Comparison of ENCODE assay signal across 18 cellular contexts in genomic region chr5:140178082-140178410, GRCh38. TPM values are rescaled to one million over a fixed set of nuclear protein-coding genes. Genes with fewer than 3 reads are reported as not detected.
DNase-seq lines count a peak whose midpoint lies in the region; ATAC-seq and TF ChIP-seq lines count a peak whose summit lies in the region.
"Had no signal": no experiment of that assay in that cellular context is flagged by ENCODE, and none has a peak within 500 bp of the region (broad histone marks: within the 10 kb centered on the region; RNA-seq: fewer than 3 reads in every experiment).

No MANE protein-coding gene starts in this region.

- peaks cover 50 to 61% (median 56%) of the 10 kb centered on the region in 3 donors for H3K4me1 ChIP-seq in skeletal muscle tissue (ENCODE audit: control insufficient read depth in 3 of 3, insufficient read depth in 3 of 3, low read length in 3 of 3)

- peaks cover 0 to 3% (median 2%) of the 10 kb centered on the region in 3 donors for H3K36me3 ChIP-seq in skeletal muscle tissue (ENCODE audit: control insufficient read depth in 3 of 3, insufficient read depth in 3 of 3, low read length in 3 of 3)

- no peaks in the 10 kb centered on the region for H3K9me3 ChIP-seq in skeletal muscle tissue (ENCODE audit: control insufficient read depth in 3 of 3, low read length in 3 of 3)

- peak overlapping the region; percentile 58 to 79 (median 75) for H3K9ac ChIP-seq in skeletal muscle tissue (ENCODE audit: low read depth in 1 of 3, low read length in 3 of 3)

- ATAC-seq in natural killer cell, result no peak
- no peak for ATAC-seq in natural killer cell treated with Interleukin-12 subunit alpha and Interleukin-12 subunit beta and Interleukin-15 and Interleukin-18, amount 100 ng/mL, for 72 hours
- ATAC-seq in left lobe of liver, result no peak
- ATAC-seq: naive thymus-derived CD8-positive, alpha-beta T cell had no signal

- H3K4me3 Mint-ChIP-seq in natural killer cell, result peak overlapping the region; percentile 41
- H3K4me3 Mint-ChIP-seq in natural killer cell treated with Interleukin-12 subunit alpha and Interleukin-12 subunit beta and Interleukin-15 and Interleukin-18, amount 100 ng/mL, for 72 hours, result no peak overlapping the region
- H3K4me3 Mint-ChIP-seq in activated T-helper 1 cell treated with anti-CD3 and anti-CD28 coated beads, Interleukin-12 subunit alpha, Interleukin-12 subunit beta, Interleukin-2, Interleukin-4 antibody, amounts not matched to agents 30 ng/mL and 10 ng/mL and 1 ng/mL, durations not matched to agents 14 hours and 24 hours and 36 hours, result no peak overlapping the region

- H3K27ac Mint-ChIP-seq in natural killer cell, result no peak overlapping the region
- H3K27ac Mint-ChIP-seq in natural killer cell treated with Interleukin-12 subunit alpha and Interleukin-12 subunit beta and Interleukin-15 and Interleukin-18, amount 100 ng/mL, for 72 hours, result no peak overlapping the region
- no peak overlapping the region for H3K27ac Mint-ChIP-seq in activated T-helper 1 cell treated with anti-CD3 and anti-CD28 coated beads, Interleukin-12 subunit alpha, Interleukin-12 subunit beta, Interleukin-2, Interleukin-4 antibody, amounts not matched to agents 30 ng/mL and 10 ng/mL and 1 ng/mL, durations not matched to agents 14 hours and 24 hours and 36 hours
- H3K27ac Mint-ChIP-seq: activated T-helper 2 cell treated with anti-CD3 and anti-CD28 coated beads, Interferon-gamma antibody, Interleukin-2, Interleukin-4, amounts not matched to agents 10 μg/mL and 5 μg/mL and 100 μg/mL, durations not matched to agents 14 hours and 24 hours and 36 hours had no signal

- H3K27me3 ChIP-seq in layer of hippocampus (ENCODE audit: control insufficient read depth, insufficient read depth, low read length) (no peaks in the 10 kb centered on the region), skeletal muscle tissue (ENCODE audit: control insufficient read depth in 3 of 3, insufficient read depth in 3 of 3, low read length in 3 of 3) (no peaks in the 10 kb centered on the region)

- DNase-seq in natural killer cell, result no peak
- DNase-seq in natural killer cell treated with Interleukin-12 subunit alpha and Interleukin-12 subunit beta and Interleukin-15 and Interleukin-18, amount 100 ng/mL, for 72 hours (ENCODE audit: low spot score), result no peak
- no peak for DNase-seq in left lobe of liver (ENCODE audit: low spot score)
- DNase-seq in activated T-helper 1 cell treated with anti-CD3 and anti-CD28 coated beads, Interleukin-12 subunit alpha, Interleukin-12 subunit beta, Interleukin-2, Interleukin-4 antibody, amounts not matched to agents 30 ng/mL and 10 ng/mL and 1 ng/mL, durations not matched to agents 14 hours and 24 hours and 36 hours (ENCODE audit: low spot score), result no peak
- DNase-seq in DMS53 (lab: John Stamatoyannopoulos, UW), result no peak
- DNase-seq in GM13976 (ENCODE audit: low spot score), result no peak
- DNase-seq: activated CD4-positive, alpha-beta T cell treated with anti-CD3 and anti-CD28 coated beads, Interleukin-2, amount 50 U/mL, for 48 hours; cortex of kidney; GDM1; HFFc6; naive thymus-derived CD8-positive, alpha-beta T cell; NCI-H1417; OCI-M1; stimulated activated naive CD4-positive, alpha-beta T cell had no signal

- peak overlapping the region; percentile 74 for H3K27ac ChIP-seq in layer of hippocampus (ENCODE audit: low read depth, low read length)
- H3K27ac ChIP-seq in skeletal muscle tissue (ENCODE audit: low read depth, low read length), result peak overlapping the region; percentile 100

- no peaks in the 10 kb centered on the region for H3K9me3 Mint-ChIP-seq in natural killer cell
- no peaks in the 10 kb centered on the region for H3K9me3 Mint-ChIP-seq in natural killer cell treated with Interleukin-12 subunit alpha and Interleukin-12 subunit beta and Interleukin-15 and Interleukin-18, amount 100 ng/mL, for 72 hours
- H3K9me3 Mint-ChIP-seq in activated T-helper 1 cell treated with anti-CD3 and anti-CD28 coated beads, Interleukin-12 subunit alpha, Interleukin-12 subunit beta, Interleukin-2, Interleukin-4 antibody, amounts not matched to agents 30 ng/mL and 10 ng/mL and 1 ng/mL, durations not matched to agents 14 hours and 24 hours and 36 hours, result no peaks in the 10 kb centered on the region
- H3K9me3 Mint-ChIP-seq: activated T-helper 2 cell treated with anti-CD3 and anti-CD28 coated beads, Interferon-gamma antibody, Interleukin-2, Interleukin-4, amounts not matched to agents 10 μg/mL and 5 μg/mL and 100 μg/mL, durations not matched to agents 14 hours and 24 hours and 36 hours; HFFc6; naive thymus-derived CD8-positive, alpha-beta T cell had no signal

- H3K27me3 Mint-ChIP-seq in natural killer cell (ENCODE audit: low read depth in 2 of 2), result peaks cover 10 to 11% of the 10 kb centered on the region in 2 donors
- peaks cover 7 to 8% of the 10 kb centered on the region in 2 donors for H3K27me3 Mint-ChIP-seq in natural killer cell treated with Interleukin-12 subunit alpha and Interleukin-12 subunit beta and Interleukin-15 and Interleukin-18, amount 100 ng/mL, for 72 hours
- peaks cover 10% of the 10 kb centered on the region for H3K27me3 Mint-ChIP-seq in activated T-helper 1 cell treated with anti-CD3 and anti-CD28 coated beads, Interleukin-12 subunit alpha, Interleukin-12 subunit beta, Interleukin-2, Interleukin-4 antibody, amounts not matched to agents 30 ng/mL and 10 ng/mL and 1 ng/mL, durations not matched to agents 14 hours and 24 hours and 36 hours (ENCODE audit: insufficient read depth)

- H3K4me1 Mint-ChIP-seq in natural killer cell, result peaks cover 21 to 28% of the 10 kb centered on the region in 2 donors
- H3K4me1 Mint-ChIP-seq in natural killer cell treated with Interleukin-12 subunit alpha and Interleukin-12 subunit beta and Interleukin-15 and Interleukin-18, amount 100 ng/mL, for 72 hours (ENCODE audit: low read depth in 2 of 2), result peaks cover 23 to 29% of the 10 kb centered on the region in 2 donors
- peaks cover 26% of the 10 kb centered on the region for H3K4me1 Mint-ChIP-seq in activated T-helper 1 cell treated with anti-CD3 and anti-CD28 coated beads, Interleukin-12 subunit alpha, Interleukin-12 subunit beta, Interleukin-2, Interleukin-4 antibody, amounts not matched to agents 30 ng/mL and 10 ng/mL and 1 ng/mL, durations not matched to agents 14 hours and 24 hours and 36 hours (ENCODE audit: low read depth)

- in situ Hi-C loops in GM13976 (cut with MboI; ENCODE audit: low sequenced_read_pairs, unreplicated experiment), result no loop called here

- TF ChIP-seq CTCF in natural killer cell (IDR thresholded peaks at IDR 0.05) (no peak), GM13976 (IDR thresholded peaks at IDR 0.05; ENCODE audit: borderline replicate concordance, control extremely low read depth, extremely low read depth, insufficient read depth, missing control alignments) (no peak)

- intact Hi-C loops in natural killer cell (cut with micrococcal nuclease), result no loop called here
- intact Hi-C loops in activated T-helper 1 cell treated with anti-CD3 and anti-CD28 coated beads, Interleukin-12 subunit alpha, Interleukin-12 subunit beta, Interleukin-2, Interleukin-4 antibody, amounts not matched to agents 30 ng/mL and 10 ng/mL and 1 ng/mL, durations not matched to agents 14 hours and 24 hours and 36 hours (cut with micrococcal nuclease), result loop anchor here (5.0 kb wide), 3 partner anchors 44 to 534 kb away; partner anchors contain the start of gene HBEGF

- H3K36me3 Mint-ChIP-seq in natural killer cell, result no peaks in the 10 kb centered on the region
- no peaks in the 10 kb centered on the region for H3K36me3 Mint-ChIP-seq in natural killer cell treated with Interleukin-12 subunit alpha and Interleukin-12 subunit beta and Interleukin-15 and Interleukin-18, amount 100 ng/mL, for 72 hours
- no peaks in the 10 kb centered on the region for H3K36me3 Mint-ChIP-seq in activated T-helper 1 cell treated with anti-CD3 and anti-CD28 coated beads, Interleukin-12 subunit alpha, Interleukin-12 subunit beta, Interleukin-2, Interleukin-4 antibody, amounts not matched to agents 30 ng/mL and 10 ng/mL and 1 ng/mL, durations not matched to agents 14 hours and 24 hours and 36 hours (ENCODE audit: low read depth)
- H3K36me3 Mint-ChIP-seq: naive thymus-derived CD8-positive, alpha-beta T cell had no signal

- H3K4me3 ChIP-seq in skeletal muscle tissue (ENCODE audit: low read length in 3 of 3), result peak overlapping the region; percentile 17 to 59 (median 38)
- H3K4me3 ChIP-seq: skin epidermis had no signal

RNA-seq across cellular contexts. Expression of gene CYSTM1, which starts 3.1 kb away (rescaled TPM):
- total RNA-seq in natural killer cell, result 1 to 10 TPM; 3.9 to 4.9 (median 4.2) TPM
- 10 to 100 TPM; 11.7 to 14.8 TPM for total RNA-seq in natural killer cell treated with Interleukin-12 subunit alpha and Interleukin-12 subunit beta and Interleukin-15 and Interleukin-18, amount 100 ng/mL, for 72 hours
- total RNA-seq in skeletal muscle tissue, result 3.1 TPM
- 24.6 TPM for total RNA-seq in left lobe of liver
- 16.6 and 17.2 TPM in 2 replicates for total RNA-seq in activated T-helper 1 cell treated with anti-CD3 and anti-CD28 coated beads, Interleukin-12 subunit alpha, Interleukin-12 subunit beta, Interleukin-2, Interleukin-4 antibody, amounts not matched to agents 30 ng/mL and 10 ng/mL and 1 ng/mL, durations not matched to agents 14 hours and 24 hours and 36 hours

RNA-seq across cellular contexts. Expression of gene IGIP, which starts 52.3 kb away (rescaled TPM):
- 1 to 10 TPM; 2.2 to 4.0 (median 4.0) TPM for total RNA-seq in natural killer cell
- 1 to 10 TPM; 2.6 to 3.1 TPM for total RNA-seq in natural killer cell treated with Interleukin-12 subunit alpha and Interleukin-12 subunit beta and Interleukin-15 and Interleukin-18, amount 100 ng/mL, for 72 hours
- total RNA-seq in skeletal muscle tissue, result 5.7 TPM
- 7.0 TPM for total RNA-seq in left lobe of liver
- 2.5 and 3.5 TPM in 2 replicates for total RNA-seq in activated T-helper 1 cell treated with anti-CD3 and anti-CD28 coated beads, Interleukin-12 subunit alpha, Interleukin-12 subunit beta, Interleukin-2, Interleukin-4 antibody, amounts not matched to agents 30 ng/mL and 10 ng/mL and 1 ng/mL, durations not matched to agents 14 hours and 24 hours and 36 hours
